Comparison of ENCODE assay signal across 22 cellular contexts in the genomic region with DNA sequence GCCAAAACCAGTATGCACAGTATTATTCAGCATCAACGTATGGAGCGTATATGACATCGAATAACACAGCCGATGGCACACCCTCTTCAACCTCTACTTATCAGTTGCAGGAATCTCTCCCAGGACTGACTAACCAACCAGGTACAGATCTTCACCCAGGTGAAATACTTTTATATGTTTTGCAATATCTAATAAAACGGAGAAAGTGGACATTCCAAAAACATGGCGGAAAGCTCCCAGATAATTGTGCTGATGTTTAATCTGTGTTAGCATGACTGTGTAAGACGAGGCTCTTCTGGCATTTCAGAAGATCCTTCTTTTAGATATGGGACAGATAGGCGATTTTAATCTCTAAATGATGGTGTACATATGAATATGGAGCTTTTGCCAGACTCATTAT.
A peak's percentile ranks its signal among the peaks of the same experiment; 100 is the strongest.
DNase-seq lines count a peak whose midpoint lies in the region; ATAC-seq and TF ChIP-seq lines count a peak whose summit lies in the region.
"Had no signal": no experiment of that assay in that cellular context is flagged by ENCODE, and none has a peak within 500 bp of the region (broad histone marks: within the 10 kb centered on the region; RNA-seq: fewer than 3 reads in every experiment).

No MANE protein-coding gene starts in this region.

- no peak for ATAC-seq in heart left ventricle

- no peak overlapping the region for H2AFZ ChIP-seq in trophoblast cell (ENCODE audit: insufficient read depth, low read length, poor library complexity)

- H2BK120ac ChIP-seq in mesendoderm (ENCODE audit: low read depth, low read length) = no peak overlapping the region
- no peak overlapping the region for H2BK120ac ChIP-seq in trophoblast cell (ENCODE audit: insufficient read depth, low read length, poor library complexity)

- TF ChIP-seq CTCF in heart left ventricle (IDR thresholded peaks at IDR 0.05) = no peak

- H3K79me2 ChIP-seq in mesendoderm (ENCODE audit: control insufficient read depth, insufficient read depth, low read length) (no peaks in the 10 kb centered on the region), trophoblast cell (ENCODE audit: control insufficient read depth, insufficient read depth, low read length, poor library complexity) (no peaks in the 10 kb centered on the region)

- H3K4ac ChIP-seq in mesendoderm (ENCODE audit: low read depth, low read length) = no peak overlapping the region
- no peak overlapping the region for H3K4ac ChIP-seq in trophoblast cell (ENCODE audit: low read depth, low read length)

- no peak overlapping the region for H3K14ac ChIP-seq in trophoblast cell (ENCODE audit: low read length)

- H3K36me3 ChIP-seq in adipocyte (ENCODE audit: control insufficient read depth, insufficient read depth, low read length, severe bottlenecking) (no peaks in the 10 kb centered on the region), mesendoderm (ENCODE audit: control insufficient read depth, insufficient read depth, low read length) (no peaks in the 10 kb centered on the region), trophoblast cell (ENCODE audit: control insufficient read depth in 1 of 2, insufficient read depth in 2 of 2, low read length in 2 of 2) (no peaks in the 10 kb centered on the region), heart left ventricle (peaks cover 0 to 12% (median 0%) of the 10 kb centered on the region in 9 donors)

- H3K27ac ChIP-seq in mesendoderm (ENCODE audit: low read depth, low read length) (no peak overlapping the region), trophoblast cell (ENCODE audit: low read depth, low read length) (no peak overlapping the region), heart left ventricle (no peak overlapping the region)
- H3K27ac ChIP-seq: BLaER1 had no signal

- H3K18ac ChIP-seq in mesendoderm (ENCODE audit: low read length) (no peak overlapping the region), trophoblast cell (ENCODE audit: low read length) (no peak overlapping the region)

- peak overlapping the region; percentile 12 for H3K56ac ChIP-seq in mesendoderm (ENCODE audit: low read length)

- H2BK15ac ChIP-seq in mesendoderm (replicated peaks; ENCODE audit: low read depth) = no peak overlapping the region

- no peak for TF ChIP-seq POLR2A in heart left ventricle (IDR thresholded peaks at IDR 0.05)

- no peak for DNase-seq in adipocyte (ENCODE audit: low read depth)
- no peak for DNase-seq in mesendoderm
- peak; percentile 71 to 95 for DNase-seq in trophoblast cell
- no peak for DNase-seq in NOMO-1 treated with dmso at 0.1 percent for 144 hours (lab: John Stamatoyannopoulos, UW; ENCODE audit: unreplicated experiment)
- DNase-seq in heart left ventricle = no peak
- DNase-seq in NCI-H2029 treated with DMSO at 0.1 percent for 48 hours (lab: John Stamatoyannopoulos, UW) = no peak
- DNase-seq: 8988T; ACHN; BE2C; C1 segment of cervical spinal cord; CD4-positive, alpha-beta memory T cell; CD4-positive, CD25-positive, alpha-beta regulatory T cell; CD8-positive, alpha-beta memory T cell; COR-L47; DMS 273 treated with DMSO at 0.1 percent for 48 hours; DMS153; DMS53; DMS79; DND-41; EL; GDM1 had no signal

- H3K9ac ChIP-seq in adipocyte (ENCODE audit: low read length) (no peak overlapping the region), mesendoderm (ENCODE audit: low read length) (no peak overlapping the region), trophoblast cell (ENCODE audit: low read length) (no peak overlapping the region)
- H3K9ac ChIP-seq: BLaER1 had no signal

- H3K79me1 ChIP-seq in mesendoderm (ENCODE audit: low read length) = no peaks in the 10 kb centered on the region
- H3K79me1 ChIP-seq in trophoblast cell (ENCODE audit: low read length) = no peaks in the 10 kb centered on the region

- no peak overlapping the region for H4K91ac ChIP-seq in trophoblast cell (ENCODE audit: low read depth, low read length)

- no peak overlapping the region for H2BK5ac ChIP-seq in mesendoderm (ENCODE audit: low read length)
- H2BK5ac ChIP-seq in trophoblast cell (ENCODE audit: low read depth, low read length, poor library complexity) = no peak overlapping the region

- no CpG with 5 or more reads among the region's 8 CpGs for WGBS in mesendoderm (ENCODE audit: extremely low coverage, insufficient coverage, low lambda C conversion rate)
- no CpG with 5 or more reads among the region's 8 CpGs for WGBS in trophoblast cell (ENCODE audit: extremely low coverage, insufficient coverage, insufficient read length)
- WGBS in heart left ventricle, 4 donors = 84 to 89% (median 87%) methylated on average over 8 of the region's 8 CpGs

- H3K27me3 ChIP-seq in adipocyte (replicated peaks; ENCODE audit: control insufficient read depth, insufficient read depth, low read length) (no peaks in the 10 kb centered on the region), mesendoderm (ENCODE audit: insufficient read depth, low read length, poor library complexity) (no peaks in the 10 kb centered on the region), trophoblast cell (ENCODE audit: insufficient read depth, low read length) (no peaks in the 10 kb centered on the region), heart left ventricle (no peaks in the 10 kb centered on the region)
- H3K27me3 ChIP-seq: BE2C, BLaER1 had no signal

- intact Hi-C loops in heart left ventricle (cut with DNase I) = no loop called here

- H4K5ac ChIP-seq in mesendoderm (ENCODE audit: low read length) = no peak overlapping the region

- H3K9me3 ChIP-seq in adipocyte (ENCODE audit: control insufficient read depth, low read length) (no peaks in the 10 kb centered on the region), trophoblast cell (ENCODE audit: insufficient read depth, low read depth, low read length) (no peaks in the 10 kb centered on the region), heart left ventricle (peaks cover 0 to 8% (median 0%) of the 10 kb centered on the region in 12 donors)
- H3K9me3 ChIP-seq: BE2C had no signal

- H2AK5ac ChIP-seq in mesendoderm (ENCODE audit: low read length) = no peak overlapping the region
- H2AK5ac ChIP-seq in trophoblast cell (ENCODE audit: low read length) = no peak overlapping the region

- no peak overlapping the region for H4K12ac ChIP-seq in trophoblast cell (ENCODE audit: low read depth, low read length)

- H4K8ac ChIP-seq in mesendoderm (ENCODE audit: low read depth, low read length) = no peak overlapping the region
- no peak overlapping the region for H4K8ac ChIP-seq in trophoblast cell (ENCODE audit: low read depth, low read length)

- no peak overlapping the region for H3K23ac ChIP-seq in mesendoderm (ENCODE audit: low read length)
- no peak overlapping the region for H3K23ac ChIP-seq in trophoblast cell (ENCODE audit: low read length)

- H3K4me2 ChIP-seq in mesendoderm (ENCODE audit: low read length) (no peak overlapping the region), trophoblast cell (ENCODE audit: low read length) (no peak overlapping the region)
- H3K4me2 ChIP-seq: BLaER1 had no signal

- H3K4me3 ChIP-seq in adipocyte (ENCODE audit: low read length) = peak overlapping the region; percentile 3
- no peak overlapping the region for H3K4me3 ChIP-seq in mesendoderm (ENCODE audit: low read length)
- no peak overlapping the region for H3K4me3 ChIP-seq in trophoblast cell (ENCODE audit: low read depth, low read length)
- no peak overlapping the region for H3K4me3 ChIP-seq in heart left ventricle
- H3K4me3 ChIP-seq: BLaER1 had no signal

- no peak overlapping the region for H2BK12ac ChIP-seq in trophoblast cell (ENCODE audit: low read length)

- H3K4me1 ChIP-seq in adipocyte (ENCODE audit: control insufficient read depth, insufficient read depth, low read length) (peaks cover 11% of the 10 kb centered on the region), mesendoderm (ENCODE audit: control insufficient read depth, low read depth, low read length) (peaks cover 5% of the 10 kb centered on the region), trophoblast cell (ENCODE audit: control insufficient read depth in 1 of 2, insufficient read depth in 2 of 2, low read length in 2 of 2) (no peaks in the 10 kb centered on the region), heart left ventricle (no peaks in the 10 kb centered on the region)
- H3K4me1 ChIP-seq: BE2C, BLaER1 had no signal

Comparison
In these comparisons a context has a peak if more than half of its experiments do, and no peak if none do; other contexts are left out.
1. DNase-seq: peak in trophoblast cell (2 of 2); none in adipocyte (single experiment), mesendoderm (single experiment), NOMO-1 treated with dmso at 0.1 percent for 144 hours (single experiment), heart left ventricle (0 of 5) and NCI-H2029 treated with DMSO at 0.1 percent for 48 hours (single experiment).